10 cellular contexts compared by ENCODE assay signal in the genomic region with DNA sequence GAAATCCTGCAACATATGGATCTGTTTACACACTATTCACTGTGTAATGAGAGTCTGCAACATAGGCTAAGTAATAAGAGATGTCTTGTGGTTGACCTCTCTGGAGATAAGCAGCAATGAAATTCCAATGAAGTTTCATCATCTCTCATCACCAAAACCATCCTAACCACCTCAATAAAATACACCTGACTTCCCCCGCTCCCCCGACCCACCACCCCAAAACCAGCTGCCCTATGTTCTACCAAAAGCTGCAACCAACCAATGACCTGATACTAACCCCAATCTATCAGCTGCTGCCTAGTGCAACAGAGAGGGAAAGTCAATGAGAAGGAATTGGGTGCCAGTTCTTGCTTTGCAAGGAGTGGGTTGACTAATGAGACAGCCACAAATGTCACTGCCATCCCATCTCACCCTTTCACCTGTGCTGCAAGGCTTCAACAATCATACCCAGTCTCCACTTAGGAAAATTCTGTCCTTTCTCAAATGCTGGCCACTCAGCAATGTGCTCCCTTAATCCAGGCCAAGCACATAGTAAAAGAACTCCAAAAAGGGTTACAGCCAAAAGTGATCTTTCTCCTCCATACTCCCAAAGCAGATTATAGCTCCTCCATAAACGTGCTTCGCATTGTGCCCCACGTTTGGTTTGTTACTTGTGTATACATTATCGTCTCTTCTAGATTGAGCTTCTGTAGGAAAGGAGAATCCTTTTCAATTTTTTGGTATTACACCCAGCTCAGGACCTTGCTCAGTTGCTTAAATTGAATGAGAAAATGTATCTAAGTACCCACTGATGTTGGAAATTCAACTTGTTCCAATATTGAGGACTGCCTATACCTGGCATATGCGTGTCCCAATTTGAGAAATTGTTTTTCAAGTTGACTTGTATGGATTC. TPM values are rescaled to one million over a fixed set of nuclear protein-coding genes. Genes with fewer than 3 reads are reported as not detected.
DNase-seq lines count a peak whose midpoint lies in the region; ATAC-seq, FAIRE-seq and TF ChIP-seq lines count a peak whose summit lies in the region.
"Had no signal": no experiment of that assay in that cellular context is flagged by ENCODE, and none has a peak within 500 bp of the region (broad histone marks: within the 10 kb centered on the region; RNA-seq: fewer than 3 reads in every experiment).

No MANE protein-coding gene starts in this region.

- no peaks in the 10 kb centered on the region for H3K27me3 ChIP-seq in effector memory CD4-positive, alpha-beta T cell (replicated peaks; ENCODE audit: control insufficient read depth, insufficient read depth, low read length, poor library complexity, severe bottlenecking)

- peaks cover 8% of the 10 kb centered on the region for H3K4me1 ChIP-seq in effector memory CD4-positive, alpha-beta T cell (ENCODE audit: control insufficient read depth, insufficient read depth, low read length, poor library complexity, severe bottlenecking)

- ATAC-seq in GM21526 (IDR thresholded peaks at IDR 0.05; ENCODE audit: low FRiP score, unreplicated experiment): peak; percentile 22
- ATAC-seq in HG03457 (IDR thresholded peaks at IDR 0.05; ENCODE audit: unreplicated experiment): peak; percentile 30

- peaks cover 4% of the 10 kb centered on the region for H3K27me3 Mint-ChIP-seq in endothelial cell (ENCODE audit: unreplicated experiment)

- H3K27ac Mint-ChIP-seq in endothelial cell (ENCODE audit: unreplicated experiment): no peak overlapping the region

- FAIRE-seq in GM18507 (lab: Jason Lieb, UNC): peak; percentile 82

- no peak overlapping the region for H3K4me3 Mint-ChIP-seq in endothelial cell (ENCODE audit: unreplicated experiment)

- TF ChIP-seq CTCF in endothelial cell (IDR thresholded peaks at IDR 0.05; ENCODE audit: unreplicated experiment): no peak

- DNase-seq in GM18507 (ENCODE audit: extremely low spot score, insufficient read length, low read depth) (no peak), fibroblast of gingiva (ENCODE audit: low read depth) (peak; percentile 48), NCI-H1105 (lab: John Stamatoyannopoulos, UW) (no peak), endothelial cell (ENCODE audit: low spot score) (no peak), middle frontal gyrus (ENCODE audit: extremely low spot score, low spot score) (no peak)
- DNase-seq in effector memory CD4-positive, alpha-beta T cell: no peak
- DNase-seq: NCI-H1436 treated with DMSO at 0.1 percent for 48 hours had no signal

- no peaks in the 10 kb centered on the region for H3K36me3 ChIP-seq in effector memory CD4-positive, alpha-beta T cell (ENCODE audit: control insufficient read depth, insufficient read depth, low read length)

- H3K27ac ChIP-seq in effector memory CD4-positive, alpha-beta T cell (ENCODE audit: insufficient read depth, low read length, poor library complexity, severe bottlenecking): no peak overlapping the region
- H3K27ac ChIP-seq: epithelial cell of prostate had no signal

- H3K4me3 ChIP-seq in effector memory CD4-positive, alpha-beta T cell (ENCODE audit: insufficient read depth, low read depth, low read length, poor library complexity, severe bottlenecking): no peak overlapping the region

- H3K9me3 Mint-ChIP-seq in endothelial cell (ENCODE audit: unreplicated experiment): no peaks in the 10 kb centered on the region

- H3K9me3 ChIP-seq in effector memory CD4-positive, alpha-beta T cell (ENCODE audit: control insufficient read depth, low read length): no peaks in the 10 kb centered on the region

- no peaks in the 10 kb centered on the region for H3K36me3 Mint-ChIP-seq in endothelial cell (ENCODE audit: low read depth, unreplicated experiment)

- peaks cover 18% of the 10 kb centered on the region for H3K4me1 Mint-ChIP-seq in endothelial cell (ENCODE audit: unreplicated experiment)

RNA-seq across cellular contexts. Expression of a gene that starts 29.0 kb away (rescaled TPM):
- 25.0 TPM for total RNA-seq in endothelial cell (ENCODE audit: unreplicated experiment)
